In the genomic region with DNA sequence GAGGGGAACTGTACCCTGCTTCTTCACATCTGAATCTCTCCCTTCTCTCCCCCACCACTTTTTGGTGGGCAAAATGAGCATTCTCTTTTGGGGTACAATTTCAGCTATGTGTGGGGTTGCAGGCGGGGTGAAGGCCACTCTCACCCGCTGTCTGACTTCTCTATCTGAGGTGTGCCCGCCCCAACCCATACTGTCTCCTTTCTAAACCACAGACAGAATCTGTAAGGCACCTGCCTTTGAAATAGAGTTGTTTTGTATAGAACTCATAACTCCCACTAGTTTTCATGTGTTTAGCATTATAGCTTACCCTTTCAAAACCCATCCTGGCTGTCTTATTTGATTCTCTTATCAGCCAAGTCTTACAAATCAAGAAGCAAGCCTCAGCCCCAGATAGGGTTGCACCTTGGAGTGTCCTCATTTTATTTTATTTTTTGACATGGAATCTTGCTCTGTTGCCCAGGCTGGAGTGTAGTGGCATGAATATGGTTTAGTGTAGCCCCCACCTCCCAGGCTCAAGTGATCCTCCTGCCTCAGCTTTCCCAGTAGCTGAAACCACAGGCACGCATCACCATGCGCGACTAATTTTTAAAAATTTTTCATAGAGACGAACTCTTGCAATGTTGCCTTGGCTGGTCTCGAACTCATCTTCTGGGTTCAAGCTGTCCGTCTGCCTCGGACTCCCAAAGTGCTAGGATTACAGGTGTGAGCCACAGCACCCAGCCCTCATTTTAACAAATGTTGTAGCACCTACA, we compare ENCODE assay signal across 9 cellular contexts. TPM values are rescaled to one million over a fixed set of nuclear protein-coding genes. Genes with fewer than 3 reads are reported as not detected.
DNase-seq lines count a peak whose midpoint lies in the region; ATAC-seq, FAIRE-seq and TF ChIP-seq lines count a peak whose summit lies in the region.
"Had no signal": no experiment of that assay in that cellular context is flagged by ENCODE, and none has a peak within 500 bp of the region (broad histone marks: within the 10 kb centered on the region; RNA-seq: fewer than 3 reads in every experiment).

No MANE protein-coding gene starts in this region.

- peaks cover 0 to 1% (median 0%) of the 10 kb centered on the region in 8 donors for H3K9me3 Mint-ChIP-seq in CD4-positive, alpha-beta memory T cell
- no peaks in the 10 kb centered on the region for H3K9me3 Mint-ChIP-seq in activated naive CD4-positive, alpha-beta T cell treated with anti-CD3 and anti-CD28 coated beads, Interleukin-2, amount 50 U/mL, for 24 hours
- no peaks in the 10 kb centered on the region for H3K9me3 Mint-ChIP-seq in naive thymus-derived CD4-positive, alpha-beta T cell

- peak overlapping the region; percentile 83 to 100 (median 94) for H3K4me3 Mint-ChIP-seq in CD4-positive, alpha-beta memory T cell
- peak overlapping the region; percentile 87 for H3K4me3 Mint-ChIP-seq in activated naive CD4-positive, alpha-beta T cell treated with anti-CD3 and anti-CD28 coated beads, Interleukin-2, amount 50 U/mL, for 24 hours
- H3K4me3 Mint-ChIP-seq in naive thymus-derived CD4-positive, alpha-beta T cell = peak overlapping the region; percentile 79 to 98 (median 86)

- H3K4me3 ChIP-seq in CD4-positive, alpha-beta memory T cell (ENCODE audit: low read length in 2 of 2) = peak overlapping the region; percentile 33 to 48
- H3K4me3 ChIP-seq in naive thymus-derived CD4-positive, alpha-beta T cell (ENCODE audit: low read length) = peak overlapping the region; percentile 57
- H3K4me3 ChIP-seq in coronary artery = no peak overlapping the region

- H3K36me3 ChIP-seq in CD4-positive, alpha-beta memory T cell (ENCODE audit: insufficient read depth, low read length) = no peaks in the 10 kb centered on the region
- H3K36me3 ChIP-seq in naive thymus-derived CD4-positive, alpha-beta T cell (ENCODE audit: control insufficient read depth in 2 of 3, insufficient read depth in 3 of 3, low read length in 3 of 3) = peaks cover 0 to 5% (median 0%) of the 10 kb centered on the region in 3 experiments

- FAIRE-seq in urothelium cell line (lab: Jason Lieb, UNC) = no peak

- intact Hi-C loops in CD4-positive, alpha-beta memory T cell (cut with micrococcal nuclease) = loop anchor here (1.0 to 5.0 kb wide), 4 partner anchors 11 to 264 kb away; no protein-coding TSS in a partner anchor
- intact Hi-C loops in naive thymus-derived CD4-positive, alpha-beta T cell (cut with micrococcal nuclease) = loop anchor here in 1 of 2 donors (1.0 to 10.0 kb wide), 7 partner anchors 7 to 1399 kb away; partner anchors contain the start of genes ANXA11, TSPAN14, ZCCHC24 and ZMIZ1

- H3K4me1 ChIP-seq in CD4-positive, alpha-beta memory T cell (ENCODE audit: insufficient read depth, low read length) = peaks cover 100% of the 10 kb centered on the region
- H3K4me1 ChIP-seq in naive thymus-derived CD4-positive, alpha-beta T cell (ENCODE audit: control insufficient read depth in 2 of 2, insufficient read depth in 2 of 2, low read length in 2 of 2) = peaks cover 86 to 95% of the 10 kb centered on the region in 2 donors

- H3K27me3 ChIP-seq in CD4-positive, alpha-beta memory T cell (ENCODE audit: insufficient read depth, low read length) = no peaks in the 10 kb centered on the region
- no peaks in the 10 kb centered on the region for H3K27me3 ChIP-seq in naive thymus-derived CD4-positive, alpha-beta T cell (ENCODE audit: control insufficient read depth in 2 of 2, insufficient read depth in 2 of 2, low read length in 2 of 2)

- DNase-seq in CD4-positive, alpha-beta memory T cell = peak; percentile 66 to 84 (median 71)
- DNase-seq in naive thymus-derived CD4-positive, alpha-beta T cell = peak in 7 of 9 donors; percentile 70 to 84 (median 80)
- no peak for DNase-seq in urothelium cell line (ENCODE audit: low spot score)
- no peak for DNase-seq in RWPE1 (ENCODE audit: low spot score)
- no peak for DNase-seq in NCI-H187 (lab: John Stamatoyannopoulos, UW)
- DNase-seq in coronary artery (ENCODE audit: low spot score) = no peak

- H3K27ac Mint-ChIP-seq in CD4-positive, alpha-beta memory T cell = peak overlapping the region; percentile 93 to 100 (median 96)
- peak overlapping the region; percentile 100 for H3K27ac Mint-ChIP-seq in activated naive CD4-positive, alpha-beta T cell treated with anti-CD3 and anti-CD28 coated beads, Interleukin-2, amount 50 U/mL, for 24 hours
- peak overlapping the region; percentile 87 to 99 (median 98) for H3K27ac Mint-ChIP-seq in naive thymus-derived CD4-positive, alpha-beta T cell

- H3K27me3 Mint-ChIP-seq in CD4-positive, alpha-beta memory T cell = no peaks in the 10 kb centered on the region
- no peaks in the 10 kb centered on the region for H3K27me3 Mint-ChIP-seq in activated naive CD4-positive, alpha-beta T cell treated with anti-CD3 and anti-CD28 coated beads, Interleukin-2, amount 50 U/mL, for 24 hours
- H3K27me3 Mint-ChIP-seq in naive thymus-derived CD4-positive, alpha-beta T cell = no peaks in the 10 kb centered on the region

- no peaks in the 10 kb centered on the region for H3K9me3 ChIP-seq in CD4-positive, alpha-beta memory T cell (ENCODE audit: control insufficient read depth in 1 of 2, low read length in 2 of 2)
- no peaks in the 10 kb centered on the region for H3K9me3 ChIP-seq in naive thymus-derived CD4-positive, alpha-beta T cell (ENCODE audit: control insufficient read depth in 2 of 3, low read length in 3 of 3)

- peak; percentile 48 for ATAC-seq in HG03280 (IDR thresholded peaks at IDR 0.05; ENCODE audit: unreplicated experiment)
- peak; percentile 88 for ATAC-seq in naive thymus-derived CD4-positive, alpha-beta T cell
- ATAC-seq: left lobe of liver had no signal

- TF ChIP-seq CTCF in RWPE1 (conservative IDR thresholded peaks at IDR 0.05; ENCODE audit: low read depth) = no peak
- TF ChIP-seq CTCF in coronary artery (IDR thresholded peaks at IDR 0.05) = no peak

- H3K4me1 Mint-ChIP-seq in CD4-positive, alpha-beta memory T cell = peaks cover 74 to 99% (median 91%) of the 10 kb centered on the region in 4 donors
- peaks cover 99% of the 10 kb centered on the region for H3K4me1 Mint-ChIP-seq in activated naive CD4-positive, alpha-beta T cell treated with anti-CD3 and anti-CD28 coated beads, Interleukin-2, amount 50 U/mL, for 24 hours
- H3K4me1 Mint-ChIP-seq in naive thymus-derived CD4-positive, alpha-beta T cell = peaks cover 74 to 99% (median 93%) of the 10 kb centered on the region in 7 donors

- POLR2A ChIA-PET in CD4-positive, alpha-beta memory T cell (lab: Charles Lee; ENCODE audit: partially characterized antibody) = interaction anchor here (1.1 to 31.9 kb wide), 7 partner anchors 9 to 49 kb away, joined by 3 to 906 read pairs (median 10); partner anchors contain the start of gene TSPAN14
- POLR2A ChIA-PET in naive thymus-derived CD4-positive, alpha-beta T cell (lab: Charles Lee) = interaction anchor here (1.0 to 32.8 kb wide), 8 partner anchors 9 to 59 kb away, joined by 4 to 608 read pairs (median 22); partner anchors contain the start of gene TSPAN14
- POLR2A ChIA-PET in RWPE1 (lab: Yijun Ruan, JAX; ENCODE audit: low non-redundant PET) = no interaction called here

- H3K27ac ChIP-seq in CD4-positive, alpha-beta memory T cell (ENCODE audit: low read depth, low read length) = peak overlapping the region; percentile 83
- peak overlapping the region; percentile 84 for H3K27ac ChIP-seq in naive thymus-derived CD4-positive, alpha-beta T cell (ENCODE audit: low read depth, low read length)
- H3K27ac ChIP-seq in RWPE1 (no peak overlapping the region), coronary artery (peak overlapping the region in 1 of 2 donors; percentile 83)

- CTCF ChIA-PET in CD4-positive, alpha-beta memory T cell (lab: Charles Lee; ENCODE audit: partially characterized antibody) = interaction anchor here (1.0 to 20.7 kb wide), 10 partner anchors 8 to 88 kb away, joined by 3 to 516 read pairs (median 18); no protein-coding TSS in a partner anchor
- CTCF ChIA-PET in naive thymus-derived CD4-positive, alpha-beta T cell (lab: Charles Lee) = interaction anchor here (0.9 to 39.2 kb wide), 9 partner anchors 9 to 40 kb away, joined by 3 to 839 read pairs (median 10); no protein-coding TSS in a partner anchor
- CTCF ChIA-PET in RWPE1 (lab: Yijun Ruan, JAX) = interaction anchor here (0.5 to 6.3 kb wide), 2 partner anchors 39 to 86 kb away, joined by 3 to 25 read pairs; no protein-coding TSS in a partner anchor

- H3K36me3 Mint-ChIP-seq in CD4-positive, alpha-beta memory T cell = peaks cover 15 to 34% of the 10 kb centered on the region in 2 donors
- H3K36me3 Mint-ChIP-seq in activated naive CD4-positive, alpha-beta T cell treated with anti-CD3 and anti-CD28 coated beads, Interleukin-2, amount 50 U/mL, for 24 hours = peaks cover 2% of the 10 kb centered on the region
- peaks cover 6 to 47% (median 12%) of the 10 kb centered on the region in 5 donors for H3K36me3 Mint-ChIP-seq in naive thymus-derived CD4-positive, alpha-beta T cell

RNA-seq across cellular contexts. Expression of gene TSPAN14, which starts 11.9 kb away (rescaled TPM):
- total RNA-seq in CD4-positive, alpha-beta memory T cell = 100 to 1,000 TPM; 151 to 153 TPM
- polyA plus RNA-seq in CD4-positive, alpha-beta memory T cell = 100 to 1,000 TPM; 148 to 246 TPM
- 100 to 1,000 TPM; 135 to 165 (median 160) TPM for total RNA-seq in naive thymus-derived CD4-positive, alpha-beta T cell
- polyA plus RNA-seq in naive thymus-derived CD4-positive, alpha-beta T cell = 100 to 1,000 TPM; 179 to 386 TPM

RNA-seq across cellular contexts. Expression of gene PRXL2A, which starts 57.7 kb away (rescaled TPM):
- total RNA-seq in CD4-positive, alpha-beta memory T cell = 1 to 10 TPM; 3.6 to 4.7 TPM
- 1 to 10 TPM; 3.8 to 6.0 TPM for polyA plus RNA-seq in CD4-positive, alpha-beta memory T cell
- total RNA-seq in naive thymus-derived CD4-positive, alpha-beta T cell = 1 to 10 TPM; 5.6 to 9.7 (median 8.5) TPM
- 10 to 100 TPM; 15.4 to 20.1 TPM for polyA plus RNA-seq in naive thymus-derived CD4-positive, alpha-beta T cell

Comparison
In these comparisons a context has a peak if more than half of its experiments do, and no peak if none do; other contexts are left out.
1. DNase-seq: peak in CD4-positive, alpha-beta memory T cell (5 of 5) and naive thymus-derived CD4-positive, alpha-beta T cell (7 of 9); none in urothelium cell line (single experiment), RWPE1 (single experiment), NCI-H187 (0 of 2) and coronary artery (single experiment).
2. Peak in every context shown above with its lines, with median percentiles within 50 percentile points of each other: H3K27ac Mint-ChIP-seq and H3K4me3 Mint-ChIP-seq.